Comparison of ENCODE assay signal across 8 cellular contexts in genomic region chr9:129320575-129321311, GRCh38.
DNase-seq lines count a peak whose midpoint lies in the region; ATAC-seq and TF ChIP-seq lines count a peak whose summit lies in the region.

No MANE protein-coding gene starts in this region.

- no peaks in the 10 kb centered on the region for H3K27me3 ChIP-seq in AG04450 (ENCODE audit: control insufficient read depth, insufficient read depth, low read length)
- no peaks in the 10 kb centered on the region for H3K27me3 ChIP-seq in gastrocnemius medialis

- peak overlapping the region; percentile 52 for H3K27ac ChIP-seq in AG04450 (ENCODE audit: low read depth, low read length)
- H3K27ac ChIP-seq in gastrocnemius medialis, result peak overlapping the region; percentile 60 to 84 (median 75)

- H3K27me3 Mint-ChIP-seq in immature natural killer cell (ENCODE audit: low read depth in 3 of 3), result peaks cover 2 to 7% (median 5%) of the 10 kb centered on the region in 3 donors

- peak; percentile 31 for TF ChIP-seq CTCF in AG04450 (IDR thresholded peaks at IDR 0.05; ENCODE audit: low read depth, low read length)
- no peak for TF ChIP-seq CTCF in WI38 (IDR thresholded peaks at IDR 0.05; ENCODE audit: low read depth, low read length)
- no peak for TF ChIP-seq CTCF in gastrocnemius medialis (IDR thresholded peaks at IDR 0.05 in 4 of 5, conservative IDR thresholded peaks at IDR 0.05 in 1 of 5)

- H3K27ac Mint-ChIP-seq in immature natural killer cell, result no peak overlapping the region

- POLR2A ChIA-PET in AG04450 (lab: Yijun Ruan, JAX), result interaction anchor here (0.7 to 2.0 kb wide), 8 partner anchors 10 to 180 kb away, joined by 3 to 15 read pairs (median 4); partner anchors contain the start of gene IER5L

- TF ChIP-seq POLR2A in GM19099 (IDR thresholded peaks at IDR 0.05; ENCODE audit: extremely low read depth, insufficient read length, low read depth), result peak; percentile 26
- peak; percentile 41 to 62 for TF ChIP-seq POLR2A in gastrocnemius medialis (IDR thresholded peaks at IDR 0.05)

- DNase-seq in AG04450 (ENCODE audit: low read depth, low spot score) (peak; percentile 58), NCI-H1105 treated with DMSO at 0.1 percent for 48 hours (lab: John Stamatoyannopoulos, UW) (peak; percentile 89), cerebellar cortex (ENCODE audit: low spot score) (peak; percentile 97), immature natural killer cell (peak; percentile 31 to 38 (median 34)), gastrocnemius medialis (peak in 1 of 2 donors; percentile 47), NCI-H446 treated with DMSO at 0.1 percent for 48 hours (lab: John Stamatoyannopoulos, UW) (no peak)

- H3K36me3 ChIP-seq in gastrocnemius medialis, result no peaks in the 10 kb centered on the region

- peak overlapping the region; percentile 44 for H3K4me3 ChIP-seq in AG04450 (ENCODE audit: low read depth, low read length)
- peak overlapping the region; percentile 44 for H3K4me3 ChIP-seq in WI38 (ENCODE audit: low read depth, low read length)
- peak overlapping the region; percentile 39 to 62 (median 48) for H3K4me3 ChIP-seq in gastrocnemius medialis

- intact Hi-C loops in gastrocnemius medialis (cut with DNase I; ENCODE audit: low total_unique reads), result loop anchor here (5.0 kb wide), 1 partner anchor 143 kb away; the partner anchor contains the start of gene IER5L

- H3K36me3 Mint-ChIP-seq in immature natural killer cell, result no peaks in the 10 kb centered on the region

- in situ Hi-C loops in gastrocnemius medialis (cut with MboI; ENCODE audit: low sequenced_read_pairs in 4 of 4), result no loop called here

- CTCF ChIA-PET in AG04450 (lab: Charles Lee), result interaction anchor here (0.6 to 1.5 kb wide), 3 partner anchors 189 to 304 kb away, joined by 4 read pairs; no protein-coding TSS in a partner anchor

- H3K9me3 ChIP-seq in AG04450 (ENCODE audit: control insufficient read depth, insufficient read depth, low read length), result peaks cover 3% of the 10 kb centered on the region; the same call in 1 of the 2 replicates
- H3K9me3 ChIP-seq in gastrocnemius medialis, result no peaks in the 10 kb centered on the region

- H3K4me3 Mint-ChIP-seq in immature natural killer cell, result peak overlapping the region; percentile 50 to 77 (median 77)

- peaks cover 6 to 10% of the 10 kb centered on the region in 2 donors for H3K4me1 Mint-ChIP-seq in immature natural killer cell

- peak; percentile 77 to 88 for ATAC-seq in gastrocnemius medialis

- H3K9me3 Mint-ChIP-seq in immature natural killer cell, result no peaks in the 10 kb centered on the region

- peaks cover 41 to 45% of the 10 kb centered on the region in 2 donors for H3K4me1 ChIP-seq in gastrocnemius medialis
